10 cellular contexts compared by ENCODE assay signal in the genomic region with DNA sequence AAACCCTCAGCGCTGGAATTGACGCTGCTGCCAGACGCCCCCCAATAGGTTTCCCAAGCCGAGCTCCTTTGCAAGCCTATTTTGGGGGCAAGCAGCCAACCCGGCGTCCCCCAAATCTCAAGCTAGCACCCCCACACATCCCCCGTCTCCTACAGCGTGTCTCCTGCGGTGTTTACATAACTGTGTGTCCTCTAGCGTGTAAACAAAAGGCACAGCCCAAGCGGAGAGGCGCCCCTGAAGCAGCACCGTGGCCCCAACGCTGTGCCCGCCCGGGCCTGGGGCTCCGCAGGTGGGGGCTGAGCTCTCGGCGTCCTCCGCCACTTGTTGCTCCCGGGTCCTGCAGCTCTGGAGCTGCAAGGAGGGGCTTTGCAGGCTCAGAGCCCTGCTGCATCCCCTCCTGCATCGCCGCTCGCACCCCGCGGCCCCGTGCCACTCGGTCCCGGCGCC. TPM values are rescaled to one million over a fixed set of nuclear protein-coding genes. Genes with fewer than 3 reads are reported as not detected.
A peak's percentile ranks its signal among the peaks of the same experiment; 100 is the strongest.
DNase-seq lines count a peak whose midpoint lies in the region; ATAC-seq and TF ChIP-seq lines count a peak whose summit lies in the region.
"Had no signal": no experiment of that assay in that cellular context is flagged by ENCODE, and none has a peak within 500 bp of the region (broad histone marks: within the 10 kb centered on the region; RNA-seq: fewer than 3 reads in every experiment).

No MANE protein-coding gene starts in this region.

- peaks cover 4% of the 10 kb centered on the region for H3K27me3 Mint-ChIP-seq in glutamatergic neuron (ENCODE audit: unreplicated experiment)
- H3K27me3 Mint-ChIP-seq in CD4-positive, alpha-beta memory T cell, result peaks cover 13 to 28% of the 10 kb centered on the region in 2 donors
- peaks cover 25% of the 10 kb centered on the region for H3K27me3 Mint-ChIP-seq in activated CD4-positive, alpha-beta memory T cell treated with anti-CD3 and anti-CD28 coated beads, Interleukin-2, amount 10 ng/mL, durations not matched to agents 7 days and 5 days

- CTCF ChIA-PET in Panc1 (lab: Charles Lee), result interaction anchor here (0.6 kb wide), 1 partner anchor 177 kb away, joined by 3 read pairs; no protein-coding TSS in a partner anchor
- CTCF ChIA-PET in CD4-positive, alpha-beta memory T cell (lab: Charles Lee; ENCODE audit: partially characterized antibody), result interaction anchor here (1.0 kb wide), 1 partner anchor 168 kb away, joined by 4 read pairs; no protein-coding TSS in a partner anchor
- CTCF ChIA-PET in activated CD4-positive, alpha-beta memory T cell treated with anti-CD3 and anti-CD28 coated beads, Interleukin-2, amount 10 ng/mL, durations not matched to agents 7 days and 5 days (lab: Charles Lee), result no interaction called here

- H3K4me3 ChIP-seq in Panc1 (ENCODE audit: low read depth in 2 of 2, low read length in 2 of 2), result peak overlapping the region; percentile 59 to 81
- H3K4me3 ChIP-seq in retinal pigment epithelial cell (ENCODE audit: low read length), result peak overlapping the region; percentile 83
- peak overlapping the region in 1 of 2 donors; percentile 54 for H3K4me3 ChIP-seq in CD4-positive, alpha-beta memory T cell (ENCODE audit: low read length in 2 of 2)

- no peak for TF ChIP-seq CTCF in GM10266 (IDR thresholded peaks at IDR 0.05; ENCODE audit: control insufficient read depth, insufficient read depth, low read depth, missing control alignments)
- no peak for TF ChIP-seq CTCF in Panc1 (IDR thresholded peaks at IDR 0.05)
- TF ChIP-seq CTCF in glutamatergic neuron (IDR thresholded peaks at IDR 0.05; ENCODE audit: partially characterized antibody, unreplicated experiment), result no peak
- TF ChIP-seq CTCF in retinal pigment epithelial cell (conservative IDR thresholded peaks at IDR 0.05; ENCODE audit: low read depth, low read length), result no peak

- in situ Hi-C loops in Panc1 (cut with HindIII; ENCODE audit: low pct_unique_long_range_greater_than_20kb, low sequenced_read_pairs), result no loop called here

- no peaks in the 10 kb centered on the region for H3K9me3 ChIP-seq in Panc1 (ENCODE audit: control insufficient read depth, insufficient read depth, low read depth, low read length)
- H3K9me3 ChIP-seq in CD4-positive, alpha-beta memory T cell (ENCODE audit: control insufficient read depth in 1 of 2, low read length in 2 of 2), result no peaks in the 10 kb centered on the region

- H3K4me1 ChIP-seq in Panc1 (ENCODE audit: control insufficient read depth, insufficient read depth, low read length), result peaks cover 10% of the 10 kb centered on the region; the same call in 1 of the 2 replicates
- peaks cover 31% of the 10 kb centered on the region for H3K4me1 ChIP-seq in CD4-positive, alpha-beta memory T cell (ENCODE audit: insufficient read depth, low read length)

- no peaks in the 10 kb centered on the region for H3K36me3 ChIP-seq in Panc1 (ENCODE audit: control insufficient read depth, insufficient read depth, low read length)
- no peaks in the 10 kb centered on the region for H3K36me3 ChIP-seq in CD4-positive, alpha-beta memory T cell (ENCODE audit: insufficient read depth, low read length)

- H3K4me3 Mint-ChIP-seq in glutamatergic neuron (ENCODE audit: unreplicated experiment), result no peak overlapping the region
- no peak overlapping the region for H3K4me3 Mint-ChIP-seq in CD4-positive, alpha-beta memory T cell
- H3K4me3 Mint-ChIP-seq in activated CD4-positive, alpha-beta memory T cell treated with anti-CD3 and anti-CD28 coated beads, Interleukin-2, amount 10 ng/mL, durations not matched to agents 7 days and 5 days, result no peak overlapping the region

- ATAC-seq in Panc1 (peak; percentile 11; the same call in 1 of the 2 replicates), HG03196 (IDR thresholded peaks at IDR 0.05; ENCODE audit: unreplicated experiment) (no peak)

- peaks cover 21% of the 10 kb centered on the region for H3K4me1 Mint-ChIP-seq in glutamatergic neuron (ENCODE audit: low read depth, unreplicated experiment)
- H3K4me1 Mint-ChIP-seq in CD4-positive, alpha-beta memory T cell, result peaks cover 4 to 11% (median 5%) of the 10 kb centered on the region in 4 donors
- H3K4me1 Mint-ChIP-seq in activated CD4-positive, alpha-beta memory T cell treated with anti-CD3 and anti-CD28 coated beads, Interleukin-2, amount 10 ng/mL, durations not matched to agents 7 days and 5 days, result peaks cover 7% of the 10 kb centered on the region

- H3K27me3 ChIP-seq in Panc1 (ENCODE audit: control insufficient read depth, insufficient read depth, low read length), result peaks cover 26% of the 10 kb centered on the region
- peaks cover 26% of the 10 kb centered on the region for H3K27me3 ChIP-seq in CD4-positive, alpha-beta memory T cell (ENCODE audit: insufficient read depth, low read length)

- H3K9me3 Mint-ChIP-seq in glutamatergic neuron (ENCODE audit: unreplicated experiment), result peaks cover 12% of the 10 kb centered on the region
- peaks cover 0 to 11% (median 3%) of the 10 kb centered on the region in 8 donors for H3K9me3 Mint-ChIP-seq in CD4-positive, alpha-beta memory T cell
- no peaks in the 10 kb centered on the region for H3K9me3 Mint-ChIP-seq in activated CD4-positive, alpha-beta memory T cell treated with anti-CD3 and anti-CD28 coated beads, Interleukin-2, amount 10 ng/mL, durations not matched to agents 7 days and 5 days

- H3K27ac ChIP-seq in Panc1 (ENCODE audit: low read length), result no peak overlapping the region
- H3K27ac ChIP-seq in CD4-positive, alpha-beta memory T cell (ENCODE audit: low read depth, low read length), result no peak overlapping the region
- H3K27ac ChIP-seq: HL-60 had no signal

- BruUV-seq in Panc1 (replicated peaks; lab: Mats Ljungman, UMichigan), result no TSS peak

- no peaks in the 10 kb centered on the region for H3K36me3 Mint-ChIP-seq in glutamatergic neuron (ENCODE audit: unreplicated experiment)
- H3K36me3 Mint-ChIP-seq in CD4-positive, alpha-beta memory T cell, result peaks cover 0 to 1% of the 10 kb centered on the region in 2 donors
- peaks cover 3% of the 10 kb centered on the region for H3K36me3 Mint-ChIP-seq in activated CD4-positive, alpha-beta memory T cell treated with anti-CD3 and anti-CD28 coated beads, Interleukin-2, amount 10 ng/mL, durations not matched to agents 7 days and 5 days (ENCODE audit: low read depth)

- DNase-seq in GM10266 (ENCODE audit: extremely low spot score), result peak; percentile 21
- no peak for DNase-seq in Panc1 (ENCODE audit: low read depth, low spot score)
- DNase-seq in glutamatergic neuron, result peak; percentile 53
- DNase-seq in retinal pigment epithelial cell (ENCODE audit: low read depth), result no peak
- no peak for DNase-seq in CD4-positive, alpha-beta memory T cell
- DNase-seq in activated CD4-positive, alpha-beta memory T cell treated with anti-CD3 and anti-CD28 coated beads, Interleukin-2, amount 10 ng/mL, durations not matched to agents 7 days and 5 days, result no peak
- DNase-seq in mucosa of gallbladder (ENCODE audit: low spot score), result no peak
- DNase-seq: activated naive CD4-positive, alpha-beta T cell had no signal

- H3K27ac Mint-ChIP-seq in glutamatergic neuron (ENCODE audit: unreplicated experiment), result no peak overlapping the region
- H3K27ac Mint-ChIP-seq in CD4-positive, alpha-beta memory T cell, result no peak overlapping the region
- H3K27ac Mint-ChIP-seq in activated CD4-positive, alpha-beta memory T cell treated with anti-CD3 and anti-CD28 coated beads, Interleukin-2, amount 10 ng/mL, durations not matched to agents 7 days and 5 days, result no peak overlapping the region

- POLR2A ChIA-PET in Panc1 (lab: Charles Lee), result interaction anchor here (0.6 kb wide), 1 partner anchor 199 kb away, joined by 3 read pairs; no protein-coding TSS in a partner anchor
- POLR2A ChIA-PET in CD4-positive, alpha-beta memory T cell (lab: Charles Lee; ENCODE audit: partially characterized antibody), result no interaction called here
- POLR2A ChIA-PET in activated CD4-positive, alpha-beta memory T cell treated with anti-CD3 and anti-CD28 coated beads, Interleukin-2, amount 10 ng/mL, durations not matched to agents 7 days and 5 days (lab: Charles Lee), result no interaction called here

- intact Hi-C loops in Panc1 (cut with micrococcal nuclease; ENCODE audit: unreplicated experiment), result no loop called here
- intact Hi-C loops in CD4-positive, alpha-beta memory T cell (cut with micrococcal nuclease), result loop anchor here (5.0 to 10.0 kb wide), 2 partner anchors 180 to 1058 kb away; no protein-coding TSS in a partner anchor

RNA-seq across cellular contexts. Expression of a gene that starts 1.6 kb away (rescaled TPM):
- 3.9 TPM for total RNA-seq in Panc1 (2021; ENCODE audit: unreplicated experiment)
- 7.1 TPM for polyA plus RNA-seq in Panc1 (2012; ENCODE audit: insufficient read length)
- total RNA-seq in glutamatergic neuron (ENCODE audit: unreplicated experiment), result 1,339 TPM
- 1 to 10 TPM; 3.8 to 5.6 TPM for total RNA-seq in CD4-positive, alpha-beta memory T cell
- 1 to 10 TPM; 2.8 to 2.9 TPM for polyA plus RNA-seq in CD4-positive, alpha-beta memory T cell
- 1 to 10 TPM; 1.7 to 2.5 TPM for total RNA-seq in activated CD4-positive, alpha-beta memory T cell treated with anti-CD3 and anti-CD28 coated beads, Interleukin-2, amount 10 ng/mL, durations not matched to agents 7 days and 5 days
- 20.3 TPM for total RNA-seq in mucosa of gallbladder

Comparison
In these comparisons a context has a peak if more than half of its experiments do, and no peak if none do; other contexts are left out.
1. DNase-seq: peak in GM10266 (single experiment) and glutamatergic neuron (single experiment); none in Panc1 (single experiment), retinal pigment epithelial cell (single experiment), CD4-positive, alpha-beta memory T cell (0 of 5), activated CD4-positive, alpha-beta memory T cell treated with anti-CD3 and anti-CD28 coated beads, Interleukin-2, amount 10 ng/mL, durations not matched to agents 7 days and 5 days (single experiment) and mucosa of gallbladder (single experiment).
2. RNA of a gene that starts 1.6 kb away (total RNA-seq): 1,339 TPM in glutamatergic neuron (single experiment); 20.3 TPM in mucosa of gallbladder (single experiment), 3.8 to 5.6 TPM in CD4-positive, alpha-beta memory T cell, 3.9 TPM in Panc1 (single experiment) and 1.7 to 2.5 TPM in activated CD4-positive, alpha-beta memory T cell treated with anti-CD3 and anti-CD28 coated beads, Interleukin-2, amount 10 ng/mL, durations not matched to agents 7 days and 5 days; every median in the first group is over 10 times any median in the second.